ENCODE assay signal across 25 cellular contexts in the genomic region with DNA sequence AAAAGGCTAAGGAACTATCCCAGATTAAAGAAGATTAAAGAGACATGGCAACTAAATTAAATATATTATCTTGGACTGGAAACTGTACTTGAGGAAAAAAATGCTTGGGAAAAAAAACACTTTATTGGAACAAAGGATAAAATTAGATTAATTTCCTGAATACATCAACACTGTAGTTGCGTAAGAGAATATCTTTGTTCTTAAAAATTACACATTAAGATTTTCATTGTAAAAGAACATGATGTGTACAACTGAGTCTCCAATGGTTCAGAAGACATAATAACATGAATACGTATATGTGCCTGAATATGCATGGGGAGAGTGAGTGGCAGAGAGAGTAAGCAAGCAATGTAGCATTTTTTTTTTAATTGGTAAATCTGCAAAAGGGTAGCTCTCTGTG. TPM values are rescaled to one million over a fixed set of nuclear protein-coding genes. Genes with fewer than 3 reads are reported as not detected.
DNase-seq lines count a peak whose midpoint lies in the region; ATAC-seq, FAIRE-seq and TF ChIP-seq lines count a peak whose summit lies in the region.
"Had no signal": no experiment of that assay in that cellular context is flagged by ENCODE, and none has a peak within 500 bp of the region (broad histone marks: within the 10 kb centered on the region; RNA-seq: fewer than 3 reads in every experiment).

No MANE protein-coding gene starts in this region.

- peaks cover 43% of the 10 kb centered on the region for H3K4me1 ChIP-seq in HepG2 (ENCODE audit: insufficient read depth, low read length)
- peaks cover 0 to 19% (median 3%) of the 10 kb centered on the region in 4 donors for H3K4me1 ChIP-seq in right lobe of liver
- H3K4me1 ChIP-seq in Loucy (ENCODE audit: insufficient read depth, low read length, poor library complexity, severe bottlenecking): peaks cover 68% of the 10 kb centered on the region
- H3K4me1 ChIP-seq in HAP-1: peaks cover 42% of the 10 kb centered on the region
- no peaks in the 10 kb centered on the region for H3K4me1 ChIP-seq in hepatocyte (ENCODE audit: insufficient read depth)

- H3K9me3 ChIP-seq in HepG2 (ENCODE audit: low read length): no peaks in the 10 kb centered on the region
- no peaks in the 10 kb centered on the region for H3K9me3 ChIP-seq in right lobe of liver
- no peaks in the 10 kb centered on the region for H3K9me3 ChIP-seq in Loucy (ENCODE audit: insufficient read depth, low read depth, low read length)
- no peaks in the 10 kb centered on the region for H3K9me3 ChIP-seq in HAP-1
- no peaks in the 10 kb centered on the region for H3K9me3 ChIP-seq in hepatocyte (ENCODE audit: low read depth)
- H3K9me3 ChIP-seq: gastrocnemius medialis, neutrophil, uterus had no signal

- peaks cover 76% of the 10 kb centered on the region for H3K79me2 ChIP-seq in HepG2 (ENCODE audit: insufficient read depth, low read length)
- H3K79me2 ChIP-seq in Loucy (ENCODE audit: insufficient read depth, low read length): peaks cover 76% of the 10 kb centered on the region
- H3K79me2 ChIP-seq in hepatocyte: peaks cover 75% of the 10 kb centered on the region

- 95% methylated on average over 2 of the region's 2 CpGs for WGBS in HepG2 (ENCODE audit: low lambda C conversion rate)
- 82% methylated on average over 2 of the region's 2 CpGs for WGBS in right lobe of liver (ENCODE audit: insufficient coverage, low coverage, low lambda C conversion rate, missing lambda C conversion rate)
- whole genome bisulfite sequencing in hepatocyte (ENCODE audit: low lambda C conversion rate, missing lambda C conversion rate): 100% methylated on average over 2 of the region's 2 CpGs

- TF ChIP-seq CTCF in HepG2 (CRISPR knock-in tag; IDR thresholded peaks at IDR 0.05): no peak
- no peak for TF ChIP-seq CTCF in right lobe of liver (IDR thresholded peaks at IDR 0.05)
- no peak for TF ChIP-seq CTCF in Loucy (conservative IDR thresholded peaks at IDR 0.05; ENCODE audit: low read length)
- TF ChIP-seq CTCF in brain (conservative IDR thresholded peaks at IDR 0.05): no peak
- TF ChIP-seq CTCF in type B pancreatic cell (conservative IDR thresholded peaks at IDR 0.05): no peak
- no peak for TF ChIP-seq CTCF in hepatocyte (IDR thresholded peaks at IDR 0.05; ENCODE audit: poor library complexity)

- ATAC-seq in HepG2: no peak
- no peak for ATAC-seq in right lobe of liver
- ATAC-seq: gastrocnemius medialis; left cardiac atrium; sciatic nerve; stimulated activated naive B cell treated with anti-CD40 and anti-IgM and Interleukin-4, amounts not matched to agents 10 μg/mL and 1 μg/mL and 100 μg/mL, for 72 hours had no signal

- POLR2A ChIA-PET in HepG2 (lab: Yijun Ruan, JAX): no interaction called here

- H3K27me3 ChIP-seq in HepG2 (ENCODE audit: control insufficient read depth in 1 of 2, insufficient read depth in 2 of 2, low read length in 2 of 2) (no peaks in the 10 kb centered on the region; a peak in 1 of 5 replicates), right lobe of liver (no peaks in the 10 kb centered on the region), Loucy (ENCODE audit: insufficient read depth, low read length, poor library complexity, severe bottlenecking) (no peaks in the 10 kb centered on the region), HAP-1 (ENCODE audit: low read depth) (no peaks in the 10 kb centered on the region), hepatocyte (no peaks in the 10 kb centered on the region)
- H3K27me3 ChIP-seq: dorsolateral prefrontal cortex, gastrocnemius medialis, uterus had no signal

- no peaks in the 10 kb centered on the region; a peak in 1 of 5 replicates for H3K36me3 ChIP-seq in HepG2 (replicated peaks in 1 of 2; ENCODE audit: control insufficient read depth in 1 of 2, insufficient read depth in 2 of 2, low read length in 2 of 2)
- H3K36me3 ChIP-seq in right lobe of liver: no peaks in the 10 kb centered on the region
- H3K36me3 ChIP-seq in Loucy (ENCODE audit: insufficient read depth, low read length): no peaks in the 10 kb centered on the region
- H3K36me3 ChIP-seq in HAP-1 (replicated peaks): no peaks in the 10 kb centered on the region
- no peaks in the 10 kb centered on the region for H3K36me3 ChIP-seq in hepatocyte (replicated peaks; ENCODE audit: insufficient read depth, low read depth)
- H3K36me3 ChIP-seq: gastrocnemius medialis, neutrophil, uterus had no signal

- no peak for TF ChIP-seq RAD21 in HepG2 (CRISPR knock-in tag; IDR thresholded peaks at IDR 0.05)

- no peak overlapping the region; a peak in 1 of 6 replicates for H3K4me3 ChIP-seq in HepG2 (replicated peaks in 1 of 3; ENCODE audit: insufficient read depth in 1 of 3, low read depth in 2 of 3, low read length in 3 of 3)
- H3K4me3 ChIP-seq in right lobe of liver: no peak overlapping the region
- H3K4me3 ChIP-seq in Loucy (ENCODE audit: low read length, poor library complexity, severe bottlenecking): peak overlapping the region; percentile 94
- no peak overlapping the region for H3K4me3 ChIP-seq in HAP-1
- H3K4me3 ChIP-seq in hepatocyte: no peak overlapping the region
- H3K4me3 ChIP-seq: dorsolateral prefrontal cortex, gastrocnemius medialis, SK-N-MC, uterus had no signal

- H3K4me2 ChIP-seq in HepG2 (ENCODE audit: low read depth, low read length) (0 out of 2 replicates have a peak overlapping the region, but pooled peaks have one; percentile 20), Loucy (ENCODE audit: low read depth, low read length, poor library complexity, severe bottlenecking) (peak overlapping the region; percentile 93), hepatocyte (no peak overlapping the region)

- no peaks in the 10 kb centered on the region for H3F3A ChIP-seq in Loucy (ENCODE audit: low read depth)

- no peaks in the 10 kb centered on the region for H3K36me3 Mint-ChIP-seq in brain
- H3K36me3 Mint-ChIP-seq in type B pancreatic cell: no peaks in the 10 kb centered on the region

- FAIRE-seq in HepG2 (lab: Jason Lieb, UNC): no peak

- CTCF ChIA-PET in HepG2 (lab: Yijun Ruan, JAX; ENCODE audit: low intra/inter-chr PET ratio, low total read pairs): no interaction called here

- TF ChIP-seq EP300 in HepG2 (IDR thresholded peaks at IDR 0.05; ENCODE audit: low read depth in 2 of 2, low read length in 2 of 2): no peak
- TF ChIP-seq EP300 in HepG2 (CRISPR knock-in tag; IDR thresholded peaks at IDR 0.05; ENCODE audit: borderline replicate concordance): no peak

- no peak for DNase-seq in HepG2 (ENCODE audit: low spot score)
- DNase-seq in right lobe of liver: no peak
- no peak for DNase-seq in type B pancreatic cell (ENCODE audit: extremely low spot score, unreplicated experiment)
- no peak for DNase-seq in cardiac septum (ENCODE audit: low spot score)
- no peak for DNase-seq in HAP-1 (ENCODE audit: low spot score in 2 of 2)
- no peak for DNase-seq in hepatocyte (ENCODE audit: low spot score)
- DNase-seq: activated CD4-positive, alpha-beta T cell treated with anti-CD3 and anti-CD28 coated beads for 4 hours; activated naive CD8-positive, alpha-beta T cell treated with anti-CD3 and anti-CD28 coated beads, Interleukin-2, amount 10 ng/mL, durations not matched to agents 7 days and 5 days; CD4-positive, alpha-beta memory T cell; cerebellar nuclear complex; dorsolateral prefrontal cortex; gastrocnemius medialis; H7; KG1; left cardiac atrium; NCI-H146; OCI-M1; stimulated activated CD4-positive, alpha-beta T cell treated with anti-CD3 and anti-CD28 coated beads, Interleukin-4, amount 100 ng/mL, for 4 hours; stimulated activated naive B cell treated with anti-CD40 and anti-IgM and Interleukin-4, amounts not matched to agents 10 μg/mL and 1 μg/mL and 100 μg/mL, for 72 hours; uterus had no signal

- H3K27ac Mint-ChIP-seq in brain (no peak overlapping the region), type B pancreatic cell (no peak overlapping the region)
- H3K27ac Mint-ChIP-seq: activated naive CD8-positive, alpha-beta T cell treated with anti-CD3 and anti-CD28 coated beads, Interleukin-2, amount 10 ng/mL, durations not matched to agents 7 days and 5 days; stimulated activated naive B cell treated with anti-CD40 and anti-IgM and Interleukin-4, amounts not matched to agents 10 μg/mL and 1 μg/mL and 100 μg/mL, for 72 hours had no signal

- H3K9ac ChIP-seq in HepG2 (ENCODE audit: insufficient read depth, low read depth, low read length) (no peak overlapping the region), Loucy (ENCODE audit: low read depth, low read length, poor library complexity, severe bottlenecking) (peak overlapping the region; percentile 38)

- H3K27me3 Mint-ChIP-seq in brain (peaks cover 19% of the 10 kb centered on the region), type B pancreatic cell (peaks cover 4% of the 10 kb centered on the region)
- H3K27me3 Mint-ChIP-seq: CD4-positive, alpha-beta memory T cell; stimulated activated naive B cell treated with anti-CD40 and anti-IgM and Interleukin-4, amounts not matched to agents 10 μg/mL and 1 μg/mL and 100 μg/mL, for 72 hours had no signal

- intact Hi-C loops in HepG2 (cut with micrococcal nuclease; ENCODE audit: unreplicated experiment) (no loop called here), right lobe of liver (cut with DNase I) (loop anchor here in 1 of 2 donors (10.0 kb wide), 1 partner anchor 63 kb away; no protein-coding TSS in a partner anchor), cardiac septum (cut with DNase I) (no loop called here)

- H2AFZ ChIP-seq in HepG2 (ENCODE audit: low read length) (no peak overlapping the region), Loucy (ENCODE audit: low read length) (no peak overlapping the region), hepatocyte (no peak overlapping the region)

- BruUV-seq in HepG2 (replicated peaks; lab: Mats Ljungman, UMichigan): no TSS peak

- peaks cover 0 to 3% (median 0%) of the 10 kb centered on the region in 5 experiments for H3K9me3 Mint-ChIP-seq in brain
- H3K9me3 Mint-ChIP-seq in type B pancreatic cell: no peaks in the 10 kb centered on the region
- H3K9me3 Mint-ChIP-seq: activated naive CD8-positive, alpha-beta T cell treated with anti-CD3 and anti-CD28 coated beads, Interleukin-2, amount 10 ng/mL, durations not matched to agents 7 days and 5 days; stimulated activated naive B cell treated with anti-CD40 and anti-IgM and Interleukin-4, amounts not matched to agents 10 μg/mL and 1 μg/mL and 100 μg/mL, for 72 hours had no signal

- H3K4me3 Mint-ChIP-seq in brain (peak overlapping the region; percentile 7 to 91 (median 71)), type B pancreatic cell (peak overlapping the region; percentile 10)
- H3K4me3 Mint-ChIP-seq: stimulated activated naive B cell treated with anti-CD40 and anti-IgM and Interleukin-4, amounts not matched to agents 10 μg/mL and 1 μg/mL and 100 μg/mL, for 72 hours had no signal

- no peaks in the 10 kb centered on the region for H3K9me2 ChIP-seq in Loucy (replicated peaks; ENCODE audit: low read depth, low read length)
- no peaks in the 10 kb centered on the region for H3K9me2 ChIP-seq in hepatocyte (replicated peaks; ENCODE audit: insufficient read depth)

- in situ Hi-C loops in HepG2 (cut with HindIII; ENCODE audit: extremely low pct_ligation_motif_present, low pct_unique_long_range_greater_than_20kb): loop anchor here (5.0 kb wide), 1 partner anchor 71 kb away; a partner anchor contains a TSS
- in situ Hi-C loops in HAP-1 (cut with MboI; ENCODE audit: low sequenced_read_pairs): no loop called here

- H3K27ac ChIP-seq in HepG2 (ENCODE audit: extremely low read length, insufficient read depth, low read length) (no peak overlapping the region), right lobe of liver (no peak overlapping the region), hepatocyte (no peak overlapping the region)
- H3K27ac ChIP-seq: gastrocnemius medialis, neutrophil, SK-N-MC, uterus had no signal

- H3K4me1 Mint-ChIP-seq in brain (peaks cover 56% of the 10 kb centered on the region), type B pancreatic cell (ENCODE audit: unreplicated experiment) (peaks cover 28% of the 10 kb centered on the region)

- H4K20me1 ChIP-seq in HepG2 (ENCODE audit: insufficient read depth, low read length): no peaks in the 10 kb centered on the region
- H4K20me1 ChIP-seq in Loucy (ENCODE audit: insufficient read depth, low read length, poor library complexity, severe bottlenecking): peaks cover 67% of the 10 kb centered on the region
- H4K20me1 ChIP-seq in hepatocyte (ENCODE audit: insufficient read depth, poor library complexity, severe bottlenecking): peaks cover 14% of the 10 kb centered on the region

- TF ChIP-seq POLR2A in HepG2 (IDR thresholded peaks at IDR 0.05; ENCODE audit: insufficient read depth in 1 of 2, low read depth in 2 of 2, low read length in 2 of 2) (no peak), right lobe of liver (IDR thresholded peaks at IDR 0.05) (no peak)

RNA-seq across cellular contexts. Expression of a gene that starts 2.8 kb away (rescaled TPM):
- total RNA-seq in HepG2 (2016; rRNA removed; fragmentation: Illumina TruSeq; extraction: Trizol): 51.2 and 83.8 TPM in 2 replicates
- 19.0 and 26.0 TPM in 2 replicates for total RNA-seq in HepG2 (2016; cell fraction: cytosol; rRNA removed; fragmentation: Illumina TruSeq; extraction: Trizol; ENCODE audit: low read depth)
- total RNA-seq in HepG2 (2016; cell fraction: insoluble cytoplasmic fraction; rRNA removed; fragmentation: Illumina TruSeq; extraction: Trizol): 45.8 and 80.1 TPM in 2 replicates
- total RNA-seq in HepG2 (2016; cell fraction: membrane; rRNA removed; fragmentation: Illumina TruSeq; extraction: Trizol): 22.8 and 27.8 TPM in 2 replicates
- total RNA-seq in HepG2 (2016; cell fraction: nucleus; rRNA removed; fragmentation: Illumina TruSeq; extraction: Trizol): 56.8 and 65.2 TPM in 2 replicates
- 29.4 and 37.7 TPM in 2 replicates for polyA plus RNA-seq in HepG2 (2011; rRNA removed)
- polyA plus RNA-seq in HepG2 (2011; cell fraction: cytosol; rRNA removed): 21.3 and 33.2 TPM in 2 replicates
- 11.4 and 15.6 TPM in 2 replicates for polyA plus RNA-seq in HepG2 (2011; cell fraction: nucleus; rRNA removed)
- polyA plus RNA-seq in HepG2 (2012): 24.5 and 32.4 TPM in 2 replicates
- polyA plus RNA-seq in HepG2 (2016; cell fraction: cytosol; fragmentation: Illumina TruSeq; extraction: Trizol; ENCODE audit: low read depth): 4.0 and 5.3 TPM in 2 replicates
- polyA plus RNA-seq in HepG2 (2016; cell fraction: insoluble cytoplasmic fraction; fragmentation: Illumina TruSeq; extraction: Trizol; ENCODE audit: low read depth): 69.2 and 81.5 TPM in 2 replicates
- 12.3 and 17.1 TPM in 2 replicates for polyA plus RNA-seq in HepG2 (2016; cell fraction: membrane; fragmentation: Illumina TruSeq; extraction: Trizol; ENCODE audit: low read depth)
- polyA plus RNA-seq in HepG2 (2016; cell fraction: nucleus; fragmentation: Illumina TruSeq; extraction: Trizol; ENCODE audit: insufficient read depth, low read depth): 44.4 and 45.6 TPM in 2 replicates
- polyA minus RNA-seq in HepG2 (2011; rRNA and poly(A)+ RNA removed; ENCODE audit: low replicate concordance): 29.0 and 31.4 TPM in 2 replicates
- 24.6 and 25.0 TPM in 2 replicates for polyA minus RNA-seq in HepG2 (2011; cell fraction: cytosol; rRNA and poly(A)+ RNA removed)
- 109 and 111 TPM in 2 replicates for polyA minus RNA-seq in HepG2 (2011; cell fraction: nucleus; rRNA and poly(A)+ RNA removed)
- total RNA-seq in right lobe of liver: 10 to 100 TPM; 11.4 to 17.9 (median 12.9) TPM
- 19.9 TPM for polyA plus RNA-seq in brain (ENCODE audit: insufficient read depth, low read depth, low replicate concordance)
- 43.7 and 48.4 TPM in 2 replicates for total RNA-seq in type B pancreatic cell (ENCODE audit: low replicate concordance)
- 23.2 TPM for total RNA-seq in cardiac septum
- 41.4 and 42.4 TPM in 2 replicates for total RNA-seq in hepatocyte
- polyA plus RNA-seq in hepatocyte: 25.4 and 29.4 TPM in 2 replicates
